ENCODE assay signal across 17 cellular contexts in genomic region chr18:63233334-63233733, GRCh38.
DNase-seq lines count a peak whose midpoint lies in the region; ATAC-seq lines count a peak whose summit lies in the region.
"Had no signal": no experiment of that assay in that cellular context is flagged by ENCODE, and none has a peak within 500 bp of the region (broad histone marks: within the 10 kb centered on the region; RNA-seq: fewer than 3 reads in every experiment).

No MANE protein-coding gene starts in this region.

- peaks cover 0 to 7% (median 0%) of the 10 kb centered on the region in 9 donors for H3K9me3 Mint-ChIP-seq in naive thymus-derived CD8-positive, alpha-beta T cell

- no peak overlapping the region for H3K4me3 ChIP-seq in subcutaneous abdominal adipose tissue (ENCODE audit: low read depth in 1 of 5, low read length in 5 of 5)
- H3K4me3 ChIP-seq: breast epithelium, K562, prostate gland, SJCRH30 had no signal

- peak; percentile 42 for DNase-seq in activated CD8-positive, alpha-beta memory T cell treated with anti-CD3 and anti-CD28 coated beads, Interleukin-2, amount 50 U/mL, for 4 hours
- DNase-seq in activated CD8-positive, alpha-beta memory T cell treated with anti-CD3 and anti-CD28 coated beads for 24 hours = no peak
- peak; percentile 29 for DNase-seq in activated T-cell treated with anti-CD3 and anti-CD28 coated beads, Interleukin-2, amount 50 U/mL, for 1 hour
- DNase-seq in naive thymus-derived CD8-positive, alpha-beta T cell = no peak
- DNase-seq in RKO (ENCODE audit: low spot score) = no peak
- DNase-seq: activated gamma-delta T cell; effector CD8-positive, alpha-beta T cell; H9; NCI-H1092 treated with DMSO at 0.1 percent for 48 hours; NCI-H2171 treated with DMSO at 0.1 percent for 48 hours; SJCRH30 had no signal

- no peaks in the 10 kb centered on the region for H3K27me3 Mint-ChIP-seq in naive thymus-derived CD8-positive, alpha-beta T cell

- peak overlapping the region; percentile 49 for H3K27ac ChIP-seq in subcutaneous abdominal adipose tissue (ENCODE audit: low read depth, low read length)
- H3K27ac ChIP-seq: prostate gland, SJCRH30 had no signal

- H3K27me3 ChIP-seq in subcutaneous abdominal adipose tissue (ENCODE audit: control insufficient read depth in 5 of 5, insufficient read depth in 4 of 5, low read length in 5 of 5) = no peaks in the 10 kb centered on the region
- H3K27me3 ChIP-seq: breast epithelium, SJCRH30 had no signal

- no peak for ATAC-seq in naive thymus-derived CD8-positive, alpha-beta T cell
- no peak for ATAC-seq in GM19351 (IDR thresholded peaks at IDR 0.05; ENCODE audit: unreplicated experiment)
- no peak for ATAC-seq in HG02840 (IDR thresholded peaks at IDR 0.05; ENCODE audit: low FRiP score, unreplicated experiment)
- ATAC-seq: K562 had no signal

- peak overlapping the region in 7 of 10 donors; percentile 4 to 67 (median 38) for H3K4me3 Mint-ChIP-seq in naive thymus-derived CD8-positive, alpha-beta T cell
- H3K4me3 Mint-ChIP-seq: H9 had no signal

- H3K9me3 ChIP-seq in subcutaneous abdominal adipose tissue (ENCODE audit: control insufficient read depth in 5 of 5, low read length in 5 of 5) = no peaks in the 10 kb centered on the region
- H3K9me3 ChIP-seq: breast epithelium, prostate gland, SJCRH30 had no signal

- H3K4me1 ChIP-seq in subcutaneous abdominal adipose tissue (ENCODE audit: control insufficient read depth in 5 of 5, insufficient read depth in 5 of 5, low read length in 5 of 5) = peaks cover 2 to 29% (median 20%) of the 10 kb centered on the region in 5 donors
- H3K4me1 ChIP-seq: prostate gland had no signal

- POLR2A ChIA-PET in naive thymus-derived CD8-positive, alpha-beta T cell (lab: Charles Lee) = interaction anchor here (1.5 kb wide), 3 partner anchors 8 to 85 kb away, joined by 3 to 6 read pairs (median 4); partner anchors contain the start of gene BCL2

- no peaks in the 10 kb centered on the region for H3K36me3 ChIP-seq in subcutaneous abdominal adipose tissue (ENCODE audit: control insufficient read depth in 5 of 5, insufficient read depth in 5 of 5, low read length in 5 of 5)
- H3K36me3 ChIP-seq: breast epithelium, prostate gland, SJCRH30 had no signal

- peaks cover 46 to 88% (median 78%) of the 10 kb centered on the region in 4 donors for H3K4me1 Mint-ChIP-seq in naive thymus-derived CD8-positive, alpha-beta T cell

- H3K36me3 Mint-ChIP-seq in naive thymus-derived CD8-positive, alpha-beta T cell = peaks cover 6 to 21% (median 19%) of the 10 kb centered on the region in 3 donors

- H3K27ac Mint-ChIP-seq in naive thymus-derived CD8-positive, alpha-beta T cell = peak overlapping the region; percentile 65 to 98 (median 88)
- H3K27ac Mint-ChIP-seq: H9 had no signal

- H3K9ac ChIP-seq in subcutaneous abdominal adipose tissue (ENCODE audit: low read length in 5 of 5) = no peak overlapping the region

Comparison
In these comparisons a context has a peak if more than half of its experiments do, and no peak if none do; other contexts are left out.
1. DNase-seq: peak in activated CD8-positive, alpha-beta memory T cell treated with anti-CD3 and anti-CD28 coated beads, Interleukin-2, amount 50 U/mL, for 4 hours (single experiment) and activated T-cell treated with anti-CD3 and anti-CD28 coated beads, Interleukin-2, amount 50 U/mL, for 1 hour (single experiment); none in activated CD8-positive, alpha-beta memory T cell treated with anti-CD3 and anti-CD28 coated beads for 24 hours (single experiment), naive thymus-derived CD8-positive, alpha-beta T cell (0 of 10) and RKO (single experiment).